In genomic region chr18:35443434-35443833, GRCh38 we compare ENCODE assay signal across 1 cellular context.
TF ChIP-seq lines count a peak whose summit lies in the region.

No MANE protein-coding gene starts in this region.

TF ChIP-seq in HepG2, 621 proteins besides CTCF, POLR2A, EP300 and RAD21 (continued from another document):
- no peak for TF ChIP-seq ZNF580 (CRISPR knock-in tag; IDR thresholded peaks at IDR 0.05; ENCODE audit: borderline replicate concordance, low read depth)
- TF ChIP-seq CBX5 (CRISPR knock-in tag; IDR thresholded peaks at IDR 0.05; ENCODE audit: borderline replicate concordance): no peak
- no peak for TF ChIP-seq ZNF562 (CRISPR knock-in tag; IDR thresholded peaks at IDR 0.05; ENCODE audit: borderline replicate concordance)
- no peak for TF ChIP-seq ERF (CRISPR knock-in tag; IDR thresholded peaks at IDR 0.05)
- TF ChIP-seq ZBTB38 (CRISPR knock-in tag; IDR thresholded peaks at IDR 0.05): no peak
- TF ChIP-seq CENPT (CRISPR knock-in tag; IDR thresholded peaks at IDR 0.05; ENCODE audit: low read depth): no peak
- TF ChIP-seq ATM (IDR thresholded peaks at IDR 0.05; ENCODE audit: borderline replicate concordance): no peak
- no peak for TF ChIP-seq ZNF441 (CRISPR knock-in tag; IDR thresholded peaks at IDR 0.05; ENCODE audit: borderline replicate concordance)
- TF ChIP-seq PATZ1 (CRISPR knock-in tag; IDR thresholded peaks at IDR 0.05): no peak
- no peak for TF ChIP-seq NR2C2 (CRISPR knock-in tag; IDR thresholded peaks at IDR 0.05; ENCODE audit: borderline replicate concordance)
- TF ChIP-seq HDAC2 (CRISPR knock-in tag; IDR thresholded peaks at IDR 0.05): no peak
